ENCODE assay signal across 12 cellular contexts in genomic region chr17:57534863-57535651, GRCh38.
A peak's percentile ranks its signal among the peaks of the same experiment; 100 is the strongest.
DNase-seq lines count a peak whose midpoint lies in the region; ATAC-seq and TF ChIP-seq lines count a peak whose summit lies in the region.
"Had no signal": no experiment of that assay in that cellular context is flagged by ENCODE, and none has a peak within 500 bp of the region (broad histone marks: within the 10 kb centered on the region; RNA-seq: fewer than 3 reads in every experiment).

No MANE protein-coding gene starts in this region.

- DNase-seq in DMS153 (lab: John Stamatoyannopoulos, UW) (peak; percentile 40), DMS153 treated with DMSO at 0.1 percent for 48 hours (lab: John Stamatoyannopoulos, UW; ENCODE audit: unreplicated experiment) (no peak), NCI-H2107 (lab: John Stamatoyannopoulos, UW) (peak; percentile 58), body of pancreas (peak in 3 of 4 donors; percentile 14 to 36 (median 16)), prostate gland (ENCODE audit: low spot score) (peak; percentile 71), tibial nerve (ENCODE audit: low spot score in 2 of 2) (no peak)
- DNase-seq: activated naive CD4-positive, alpha-beta T cell treated with anti-CD3 and anti-CD28 coated beads, Interleukin-2, amount 50 U/mL, for 16 hours; H9; stimulated activated CD4-positive, alpha-beta T cell treated with anti-CD3 and anti-CD28 coated beads, Interleukin-2, amount 100 ng/mL, for 48 hours had no signal

- H3K4me3 ChIP-seq in body of pancreas (no peak overlapping the region), prostate gland (no peak overlapping the region), tibial nerve (no peak overlapping the region)

- no peak for ATAC-seq in body of pancreas
- ATAC-seq in GM18907 (IDR thresholded peaks at IDR 0.05; ENCODE audit: unreplicated experiment): no peak
- no peak for ATAC-seq in HG03457 (IDR thresholded peaks at IDR 0.05; ENCODE audit: unreplicated experiment)

- peaks cover 40% of the 10 kb centered on the region for H3K4me1 ChIP-seq in body of pancreas
- H3K4me1 ChIP-seq in prostate gland (replicated peaks): peaks cover 11% of the 10 kb centered on the region
- H3K4me1 ChIP-seq in tibial nerve: peaks cover 0 to 17% (median 2%) of the 10 kb centered on the region in 4 donors

- H3K27me3 ChIP-seq in body of pancreas (no peaks in the 10 kb centered on the region), prostate gland (replicated peaks; ENCODE audit: insufficient read depth) (no peaks in the 10 kb centered on the region), tibial nerve (no peaks in the 10 kb centered on the region)

- H3K27ac ChIP-seq in body of pancreas (peak overlapping the region in 2 of 4 donors; percentile 27 to 31), prostate gland (peak overlapping the region in 1 of 2 donors; percentile 46), tibial nerve (no peak overlapping the region)
- H3K27ac ChIP-seq: epithelial cell of prostate had no signal

- no peaks in the 10 kb centered on the region for H3K9me3 ChIP-seq in body of pancreas
- no peaks in the 10 kb centered on the region for H3K9me3 ChIP-seq in prostate gland
- no peaks in the 10 kb centered on the region for H3K9me3 ChIP-seq in tibial nerve

- no peak for TF ChIP-seq POLR2A in body of pancreas (IDR thresholded peaks at IDR 0.05)
- no peak for TF ChIP-seq POLR2A in prostate gland (IDR thresholded peaks at IDR 0.05)
- TF ChIP-seq POLR2A in tibial nerve (IDR thresholded peaks at IDR 0.05): no peak

- intact Hi-C loops in body of pancreas (cut with DNase I): no loop called here
- intact Hi-C loops in prostate gland (cut with DNase I): no loop called here

- no peak for TF ChIP-seq EP300 in tibial nerve (IDR thresholded peaks at IDR 0.05)

- WGBS in body of pancreas, 2 donors: 54 to 59% methylated on average over 6 of the region's 6 CpGs
- 42% methylated on average over 6 of the region's 6 CpGs for whole genome bisulfite sequencing in prostate gland
- 78 to 88% methylated on average over 6 of the region's 6 CpGs for WGBS in tibial nerve, 2 donors

- no peak for TF ChIP-seq CTCF in body of pancreas (IDR thresholded peaks at IDR 0.05)
- no peak for TF ChIP-seq CTCF in prostate gland (IDR thresholded peaks at IDR 0.05)
- TF ChIP-seq CTCF in tibial nerve (IDR thresholded peaks at IDR 0.05): no peak

- no peaks in the 10 kb centered on the region for H3K36me3 ChIP-seq in body of pancreas (replicated peaks in 1 of 2; ENCODE audit: insufficient read depth in 1 of 2, low read depth in 2 of 2)
- H3K36me3 ChIP-seq in prostate gland: no peaks in the 10 kb centered on the region
- H3K36me3 ChIP-seq in tibial nerve: no peaks in the 10 kb centered on the region

Comparison
In these comparisons a context has a peak if more than half of its experiments do, and no peak if none do; other contexts are left out.
1. DNase-seq: peak in DMS153 (single experiment), NCI-H2107 (single experiment), body of pancreas (3 of 4) and prostate gland (single experiment); none in DMS153 treated with DMSO at 0.1 percent for 48 hours (single experiment) and tibial nerve (0 of 2).